Comparison of ENCODE assay signal across 8 cellular contexts in the genomic region with DNA sequence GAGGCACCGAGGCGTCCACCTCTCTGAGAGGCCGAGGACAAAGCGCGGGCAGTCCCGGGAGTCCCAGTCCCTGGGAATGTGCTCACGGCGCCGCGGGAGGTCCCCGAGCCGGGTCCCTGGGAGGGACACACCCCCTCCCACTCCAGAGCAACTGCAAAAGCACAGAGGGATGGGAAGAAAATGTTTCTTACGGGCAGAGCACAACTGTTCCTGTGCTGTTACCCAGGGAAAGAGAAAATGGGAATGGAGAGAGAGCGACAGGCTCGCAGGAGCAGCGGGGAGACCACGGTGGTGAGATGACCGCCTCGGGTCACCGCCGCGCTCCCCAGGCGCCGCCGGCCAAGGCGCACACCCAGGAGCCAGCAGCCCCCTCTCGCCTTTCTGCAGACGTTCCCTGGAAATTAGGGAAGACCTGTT. TPM values are rescaled to one million over a fixed set of nuclear protein-coding genes. Genes with fewer than 3 reads are reported as not detected.
DNase-seq lines count a peak whose midpoint lies in the region; ATAC-seq and TF ChIP-seq lines count a peak whose summit lies in the region.

No MANE protein-coding gene starts in this region.

- ATAC-seq in GM18517 (IDR thresholded peaks at IDR 0.05; ENCODE audit: unreplicated experiment), result peak; percentile 1
- ATAC-seq in HG03565 (IDR thresholded peaks at IDR 0.05; ENCODE audit: unreplicated experiment), result peak; percentile 0
- no peak for ATAC-seq in HG03571 (IDR thresholded peaks at IDR 0.05; ENCODE audit: unreplicated experiment)

- intact Hi-C loops in stomach (cut with DNase I; ENCODE audit: low total_unique reads), result no loop called here

- H3K27me3 ChIP-seq in kidney epithelial cell (ENCODE audit: control insufficient read depth, insufficient read depth, low read length) (peaks cover 35% of the 10 kb centered on the region), stomach (peaks cover 6 to 96% (median 66%) of the 10 kb centered on the region in 3 donors)

- no peaks in the 10 kb centered on the region for H3K9me3 ChIP-seq in stomach

- peak overlapping the region; percentile 55 for H3K27ac ChIP-seq in angular gyrus (ENCODE audit: low read depth, low read length)
- H3K27ac ChIP-seq in stomach, result peak overlapping the region; percentile 61 to 88 (median 68)

- H3K36me3 ChIP-seq in kidney epithelial cell (ENCODE audit: control insufficient read depth, insufficient read depth, low read length) (no peaks in the 10 kb centered on the region), stomach (no peaks in the 10 kb centered on the region)

- H3K4me3 ChIP-seq in kidney epithelial cell (ENCODE audit: low read depth, low read length) (peak overlapping the region; percentile 72), stomach (peak overlapping the region; percentile 65 to 90 (median 82))

- TF ChIP-seq POLR2A in stomach (IDR thresholded peaks at IDR 0.05), result no peak

- TF ChIP-seq EP300 in stomach (IDR thresholded peaks at IDR 0.05), result no peak

- 0 to 1% (median 1%) methylated on average over 22 to 28 of the region's 28 CpGs for WGBS in stomach, 5 donors

- H3K4me1 ChIP-seq in stomach, result peaks cover 51 to 79% (median 66%) of the 10 kb centered on the region in 4 donors

- DNase-seq in kidney epithelial cell (ENCODE audit: low read depth) (no peak), stomach (no peak), 8988T (no peak), cerebellum (ENCODE audit: low spot score) (no peak)

- TF ChIP-seq CTCF in kidney epithelial cell (IDR thresholded peaks at IDR 0.05; ENCODE audit: insufficient read depth, low read length, poor library complexity, severe bottlenecking) (no peak), stomach (IDR thresholded peaks at IDR 0.05) (no peak)

RNA-seq across cellular contexts. Expression of a gene that starts 1.2 kb away (rescaled TPM):
- total RNA-seq in kidney epithelial cell, result 6.7 and 9.2 TPM in 2 replicates
- total RNA-seq in stomach, result 10 to 100 TPM in 4 of 5 donors, 1 to 10 TPM in 1; 6.8 to 27.4 (median 18.0) TPM
- 10 to 100 TPM in 1 of 3 donors, 1 to 10 TPM in 2; 1.2 to 15.2 (median 4.2) TPM for polyA plus RNA-seq in stomach
- 128 TPM for total RNA-seq in cerebellum
